In the genomic region with DNA sequence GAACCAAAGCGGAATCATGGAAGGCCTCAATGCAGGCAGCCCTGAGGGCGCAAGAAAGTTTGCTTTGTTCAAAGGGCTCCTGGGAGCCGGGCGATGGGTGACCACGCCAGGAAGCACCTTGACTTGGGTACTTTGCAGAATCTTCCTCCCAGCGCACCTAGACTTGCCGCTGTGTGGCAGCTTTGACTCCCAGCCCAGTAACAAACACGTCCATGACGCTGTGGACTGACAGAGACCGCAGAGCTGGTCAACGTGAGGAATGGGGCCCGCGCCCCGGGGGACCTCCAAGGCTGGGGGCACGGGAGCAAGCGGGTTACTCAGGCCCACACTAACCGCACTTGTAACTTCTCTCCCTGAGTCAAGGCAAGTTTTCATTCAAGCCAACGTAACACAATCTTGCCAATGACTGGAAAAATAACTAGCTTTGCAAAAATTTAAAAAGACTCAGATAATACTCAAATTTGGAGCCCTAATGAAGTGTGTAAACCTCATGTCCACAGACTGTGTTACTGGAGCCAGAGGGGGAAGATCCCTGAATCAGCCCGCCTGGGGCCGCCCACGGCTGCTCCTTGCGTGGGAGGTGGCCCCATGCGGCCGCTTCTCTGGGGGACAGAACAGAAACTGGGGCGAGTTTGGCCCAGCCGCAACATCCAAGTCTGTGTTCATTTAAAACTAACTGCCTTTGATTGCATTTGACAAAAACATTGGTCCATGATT, we compare ENCODE assay signal across 20 cellular contexts.
DNase-seq lines count a peak whose midpoint lies in the region; ATAC-seq and TF ChIP-seq lines count a peak whose summit lies in the region.
"Had no signal": no experiment of that assay in that cellular context is flagged by ENCODE, and none has a peak within 500 bp of the region (broad histone marks: within the 10 kb centered on the region; RNA-seq: fewer than 3 reads in every experiment).

No MANE protein-coding gene starts in this region.

- H3K27ac ChIP-seq in PC-9 (no peak overlapping the region), stomach (no peak overlapping the region), esophagus squamous epithelium (no peak overlapping the region)
- H3K27ac ChIP-seq: A549, SK-N-MC had no signal

- 80 to 93% (median 87%) methylated on average over 21 to 26 of the region's 26 CpGs for WGBS in stomach, 5 donors
- 70 to 85% methylated on average over 16 to 18 of the region's 26 CpGs for WGBS in esophagus squamous epithelium, 2 donors

- TF ChIP-seq CTCF in PC-9 (conservative IDR thresholded peaks at IDR 0.05) (0 out of 2 replicates have a peak, but pooled peaks have one; percentile 22), stomach (IDR thresholded peaks at IDR 0.05) (no peak), esophagus squamous epithelium (IDR thresholded peaks at IDR 0.05) (no peak)

- no peak for TF ChIP-seq POLR2A in stomach (IDR thresholded peaks at IDR 0.05)
- no peak for TF ChIP-seq POLR2A in esophagus squamous epithelium (IDR thresholded peaks at IDR 0.05)

- no peaks in the 10 kb centered on the region for H3F3A ChIP-seq in PC-9 (ENCODE audit: insufficient read depth, low read depth)

- no peak overlapping the region for H3K4me2 ChIP-seq in PC-9
- H3K4me2 ChIP-seq: A549 had no signal

- H3K9me3 ChIP-seq in PC-9 (ENCODE audit: insufficient read depth, low read depth) (0 out of 2 replicates have a peak, but pooled peaks cover 2% of the 10 kb centered on the region), stomach (peaks cover 0 to 12% (median 10%) of the 10 kb centered on the region in 4 donors), esophagus squamous epithelium (peaks cover 0 to 7% (median 0%) of the 10 kb centered on the region in 3 donors)
- H3K9me3 ChIP-seq: HAP-1 had no signal

- H3K4me1 ChIP-seq in PC-9 (replicated peaks; ENCODE audit: insufficient read depth) (no peaks in the 10 kb centered on the region), stomach (peaks cover 0 to 3% (median 0%) of the 10 kb centered on the region in 4 donors), esophagus squamous epithelium (no peaks in the 10 kb centered on the region)
- H3K4me1 ChIP-seq: A549, HAP-1 had no signal

- no TSS peak for BruUV-seq in PC-9 (replicated peaks; lab: Mats Ljungman, UMichigan)

- ATAC-seq in left cardiac atrium = no peak
- no peak for ATAC-seq in left lobe of liver
- ATAC-seq in GM21528 (IDR thresholded peaks at IDR 0.05; ENCODE audit: low FRiP score, unreplicated experiment) = no peak
- ATAC-seq: Right ventricle myocardium inferior had no signal

- no peak for TF ChIP-seq EP300 in stomach (IDR thresholded peaks at IDR 0.05)

- POLR2A ChIA-PET in PC-9 (lab: Charles Lee; ENCODE audit: unreplicated experiment) = interaction anchor here (0.6 kb wide), 1 partner anchor 352 kb away, joined by 3 read pairs; no protein-coding TSS in a partner anchor

- no peaks in the 10 kb centered on the region for H3K79me2 ChIP-seq in PC-9 (ENCODE audit: low read depth)

- DNase-seq in cardiac septum (ENCODE audit: low spot score) (peak; percentile 62), left cardiac atrium (no peak), PC-9 (no peak), left lobe of liver (ENCODE audit: low spot score) (peak; percentile 35), stomach (peak; percentile 17), H4 (ENCODE audit: low spot score) (no peak), esophagus squamous epithelium (lab: John Stamatoyannopoulos, UW) (no peak)
- DNase-seq: AML-193; CD4-positive, alpha-beta T cell; DND-41; GF-D8; NCI-H1048; NCI-H146; NCI-H345; NCI-H526 treated with DMSO at 0.1 percent for 48 hours had no signal

- intact Hi-C loops in cardiac septum (cut with DNase I) = no loop called here
- intact Hi-C loops in left cardiac atrium (cut with DNase I) = no loop called here
- intact Hi-C loops in PC-9 (cut with micrococcal nuclease; ENCODE audit: unreplicated experiment) = no loop called here
- intact Hi-C loops in stomach (cut with DNase I; ENCODE audit: low total_unique reads) = no loop called here
- intact Hi-C loops in esophagus squamous epithelium (cut with DNase I) = no loop called here

- H3K27me3 ChIP-seq in PC-9 (ENCODE audit: insufficient read depth, low read depth) = peaks cover 85% of the 10 kb centered on the region
- peaks cover 0 to 66% (median 17%) of the 10 kb centered on the region in 3 donors for H3K27me3 ChIP-seq in stomach
- H3K27me3 ChIP-seq in esophagus squamous epithelium = peaks cover 0 to 57% (median 0%) of the 10 kb centered on the region in 4 donors

- no peak overlapping the region for H2AFZ ChIP-seq in PC-9

- H3K4me3 ChIP-seq in PC-9 (no peak overlapping the region), stomach (no peak overlapping the region), esophagus squamous epithelium (no peak overlapping the region)
- H3K4me3 ChIP-seq: A549, HAP-1, SK-N-MC had no signal

- no peaks in the 10 kb centered on the region for H4K20me1 ChIP-seq in PC-9 (ENCODE audit: insufficient read depth)

- CTCF ChIA-PET in PC-9 (lab: Charles Lee) = no interaction called here

- no peaks in the 10 kb centered on the region for H3K9me2 ChIP-seq in PC-9 (ENCODE audit: insufficient read depth)

- H3K36me3 ChIP-seq in PC-9 (ENCODE audit: low read depth) (no peaks in the 10 kb centered on the region), stomach (no peaks in the 10 kb centered on the region), esophagus squamous epithelium (no peaks in the 10 kb centered on the region)
- H3K36me3 ChIP-seq: HAP-1 had no signal

Comparison
In these comparisons a context has a peak if more than half of its experiments do, and no peak if none do; other contexts are left out.
1. DNase-seq: peak in cardiac septum (single experiment), left lobe of liver (single experiment) and stomach (single experiment); none in left cardiac atrium (single experiment), PC-9 (0 of 2), H4 (single experiment) and esophagus squamous epithelium (single experiment).